In genomic region chr1:175193339-175193950, GRCh38 we compare ENCODE assay signal across 8 cellular contexts. TPM values are rescaled to one million over a fixed set of nuclear protein-coding genes. Genes with fewer than 3 reads are reported as not detected.
DNase-seq lines count a peak whose midpoint lies in the region; ATAC-seq and TF ChIP-seq lines count a peak whose summit lies in the region.

No MANE protein-coding gene starts in this region.

- H4K5ac ChIP-seq in mesendoderm (ENCODE audit: low read length): no peak overlapping the region

- H3K23ac ChIP-seq in mesendoderm (ENCODE audit: low read length): no peak overlapping the region

- no peaks in the 10 kb centered on the region for H3K9me3 ChIP-seq in mammary epithelial cell (replicated peaks; ENCODE audit: insufficient read depth, low read length)

- no peaks in the 10 kb centered on the region for H3K27me3 ChIP-seq in mammary epithelial cell (ENCODE audit: insufficient read depth, low read length)
- H3K27me3 ChIP-seq in mesendoderm (ENCODE audit: insufficient read depth, low read length, poor library complexity): no peaks in the 10 kb centered on the region

- H2AK5ac ChIP-seq in mesendoderm (ENCODE audit: low read length): no peak overlapping the region

- H3K9ac ChIP-seq in mammary epithelial cell (ENCODE audit: insufficient read depth, low read length) (peak overlapping the region; percentile 76), mesendoderm (ENCODE audit: low read length) (peak overlapping the region; percentile 68)

- peak overlapping the region; percentile 88 to 99 (median 98) for H3K4me3 Mint-ChIP-seq in IgD-negative memory B cell

- H3K56ac ChIP-seq in mesendoderm (ENCODE audit: low read length): peak overlapping the region; percentile 79

- no peak for ATAC-seq in GM18517 (IDR thresholded peaks at IDR 0.05; ENCODE audit: unreplicated experiment)
- no peak for ATAC-seq in GM19463 (IDR thresholded peaks at IDR 0.05; ENCODE audit: unreplicated experiment)

- no peak overlapping the region for H2BK120ac ChIP-seq in mesendoderm (ENCODE audit: low read depth, low read length)

- H3K27ac ChIP-seq in 22Rv1 (peak overlapping the region; percentile 73), mammary epithelial cell (ENCODE audit: insufficient read depth, low read depth, low read length) (peak overlapping the region; percentile 98), mesendoderm (ENCODE audit: low read depth, low read length) (no peak overlapping the region)

- TF ChIP-seq CTCF in 22Rv1 (IDR thresholded peaks at IDR 0.05) (no peak), mammary epithelial cell (conservative IDR thresholded peaks at IDR 0.05 in 1 of 2, IDR thresholded peaks at IDR 0.05 in 1 of 2; ENCODE audit: extremely low read depth in 1 of 2, insufficient read depth in 1 of 2, low read depth in 1 of 2, low read length in 2 of 2) (no peak)

- H2BK5ac ChIP-seq in mesendoderm (ENCODE audit: low read length): peak overlapping the region; percentile 61

- H3K4me1 Mint-ChIP-seq in IgD-negative memory B cell: peaks cover 51 to 73% (median 59%) of the 10 kb centered on the region in 3 donors

- DNase-seq in mammary epithelial cell: peak; percentile 54
- DNase-seq in mesendoderm: no peak
- DNase-seq in COLO668 (lab: John Stamatoyannopoulos, UW; ENCODE audit: unreplicated experiment): no peak
- DNase-seq in activated CD4-positive, CD25-positive, alpha-beta regulatory T cell treated with anti-CD3 and anti-CD28 coated beads, Interleukin-2, amount 50 U/mL, for 72 hours: no peak

- in situ Hi-C loops in mammary epithelial cell (cut with MboI; ENCODE audit: low sequenced_read_pairs in 2 of 2): no loop called here

- no peaks in the 10 kb centered on the region for H3K27me3 Mint-ChIP-seq in IgD-negative memory B cell

- BruUV-seq in mammary epithelial cell (replicated peaks; lab: Mats Ljungman, UMichigan): TSS peak; percentile 47

- H3K4me2 ChIP-seq in mammary epithelial cell (ENCODE audit: insufficient read depth, low read depth, low read length) (peak overlapping the region; percentile 79), mesendoderm (ENCODE audit: low read length) (peak overlapping the region; percentile 85)

- H3K18ac ChIP-seq in mesendoderm (ENCODE audit: low read length): no peak overlapping the region

- peak overlapping the region; percentile 79 for H2AFZ ChIP-seq in mammary epithelial cell (ENCODE audit: low read depth, low read length)

- CTCF ChIA-PET in mammary epithelial cell (lab: Charles Lee; ENCODE audit: low non-redundant PET): no interaction called here

- H4K8ac ChIP-seq in mesendoderm (ENCODE audit: low read depth, low read length): no peak overlapping the region

- H3K79me2 ChIP-seq in mammary epithelial cell (ENCODE audit: insufficient read depth, low read length) (peaks cover 40% of the 10 kb centered on the region), mesendoderm (ENCODE audit: control insufficient read depth, insufficient read depth, low read length) (no peaks in the 10 kb centered on the region)

- H2BK15ac ChIP-seq in mesendoderm (replicated peaks; ENCODE audit: low read depth): no peak overlapping the region

- H3K9me3 Mint-ChIP-seq in IgD-negative memory B cell: no peaks in the 10 kb centered on the region

- no peak overlapping the region for H3K4ac ChIP-seq in mesendoderm (ENCODE audit: low read depth, low read length)

- H3K4me1 ChIP-seq in mammary epithelial cell (ENCODE audit: insufficient read depth, low read length) (peaks cover 80% of the 10 kb centered on the region), mesendoderm (ENCODE audit: control insufficient read depth, low read depth, low read length) (peaks cover 4% of the 10 kb centered on the region)

- intact Hi-C loops in mammary epithelial cell (cut with micrococcal nuclease): loop anchor here (2.0 kb wide), 3 partner anchors 13 to 75 kb away; no protein-coding TSS in a partner anchor

- H3K36me3 ChIP-seq in mammary epithelial cell (ENCODE audit: insufficient read depth, low read length): no peaks in the 10 kb centered on the region
- no peaks in the 10 kb centered on the region for H3K36me3 ChIP-seq in mesendoderm (ENCODE audit: control insufficient read depth, insufficient read depth, low read length)

- peaks cover 3% of the 10 kb centered on the region for H3K79me1 ChIP-seq in mesendoderm (ENCODE audit: low read length)

- WGBS in mammary epithelial cell (ENCODE audit: low coverage, missing lambda C conversion rate): 3% methylated on average over 10 of the region's 12 CpGs
- WGBS in mesendoderm (ENCODE audit: extremely low coverage, insufficient coverage, low lambda C conversion rate): no CpG with 5 or more reads among the region's 12 CpGs

- peak overlapping the region in 2 of 3 experiments; percentile 29 to 71 for H3K4me3 ChIP-seq in mammary epithelial cell (replicated peaks in 1 of 3; ENCODE audit: insufficient read depth in 1 of 3, low read depth in 2 of 3, low read length in 3 of 3)
- peak overlapping the region; percentile 51 for H3K4me3 ChIP-seq in mesendoderm (ENCODE audit: low read length)

- H3K27ac Mint-ChIP-seq in IgD-negative memory B cell: peak overlapping the region; percentile 47 to 96 (median 47)

- peaks cover 15% of the 10 kb centered on the region for H3K36me3 Mint-ChIP-seq in IgD-negative memory B cell

- no peaks in the 10 kb centered on the region for H4K20me1 ChIP-seq in mammary epithelial cell (ENCODE audit: insufficient read depth, low read length)

- dilution Hi-C loops in mammary epithelial cell (cut with HindIII; ENCODE audit: low sequenced_read_pairs): no loop called here

RNA-seq across cellular contexts. Expression of gene KIAA0040, which starts 0.9 kb away (rescaled TPM):
- polyA plus RNA-seq in IgD-negative memory B cell: 85.7 TPM
- 10 to 100 TPM; 34.3 to 75.0 TPM for total RNA-seq in mammary epithelial cell
- 87.6 TPM for polyA plus RNA-seq in mammary epithelial cell
- polyA minus RNA-seq in mammary epithelial cell: 83.3 TPM
- 7.9 TPM for polyA plus RNA-seq in mesendoderm (2013, experiment 1 of 2)
- 7.8 TPM for polyA plus RNA-seq in mesendoderm (2013, experiment 2 of 2)
